In the genomic region with DNA sequence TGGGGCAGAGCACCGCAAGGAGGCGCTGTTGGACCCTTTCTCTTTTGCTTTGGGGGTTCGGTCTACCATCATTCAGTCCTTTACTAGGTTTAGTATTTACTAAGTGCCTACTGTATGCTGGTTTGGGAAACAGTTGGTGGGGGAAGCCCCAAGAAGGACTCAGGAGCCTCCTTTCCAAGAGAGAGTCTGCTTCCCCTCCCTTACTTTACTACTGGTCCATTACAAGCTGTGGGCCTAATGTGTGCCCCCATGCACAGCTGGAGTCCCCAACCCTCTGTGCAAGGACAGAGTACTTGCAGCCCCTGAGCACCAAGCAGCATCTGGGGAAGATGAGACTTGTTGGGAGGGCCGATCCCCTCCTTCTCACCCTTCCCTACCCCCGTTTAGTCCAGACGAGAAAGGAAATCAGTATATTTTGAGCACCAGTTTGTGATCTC, we compare ENCODE assay signal across 8 cellular contexts. TPM values are rescaled to one million over a fixed set of nuclear protein-coding genes. Genes with fewer than 3 reads are reported as not detected.
DNase-seq lines count a peak whose midpoint lies in the region; ATAC-seq, FAIRE-seq and TF ChIP-seq lines count a peak whose summit lies in the region.

No MANE protein-coding gene starts in this region.

- peaks cover 59% of the 10 kb centered on the region for H3K4me1 ChIP-seq in DND-41 (ENCODE audit: insufficient read depth, low read length)
- peaks cover 8% of the 10 kb centered on the region for H3K4me1 ChIP-seq in effector memory CD4-positive, alpha-beta T cell (ENCODE audit: control insufficient read depth, insufficient read depth, low read length, poor library complexity, severe bottlenecking)

- H3K36me3 ChIP-seq in DND-41 (ENCODE audit: insufficient read depth, low read length): peaks cover 3% of the 10 kb centered on the region
- H3K36me3 ChIP-seq in effector memory CD4-positive, alpha-beta T cell (ENCODE audit: control insufficient read depth, insufficient read depth, low read length): no peaks in the 10 kb centered on the region

- no peaks in the 10 kb centered on the region for H3K27me3 Mint-ChIP-seq in naive B cell

- peaks cover 30 to 45% (median 40%) of the 10 kb centered on the region in 3 donors for H3K4me1 Mint-ChIP-seq in naive B cell

- no peaks in the 10 kb centered on the region for H3K27me3 ChIP-seq in DND-41 (ENCODE audit: insufficient read depth, low read length, poor library complexity)
- H3K27me3 ChIP-seq in effector memory CD4-positive, alpha-beta T cell (replicated peaks; ENCODE audit: control insufficient read depth, insufficient read depth, low read length, poor library complexity, severe bottlenecking): no peaks in the 10 kb centered on the region

- H3K79me2 ChIP-seq in DND-41 (ENCODE audit: insufficient read depth, low read length): peaks cover 46% of the 10 kb centered on the region

- H2AFZ ChIP-seq in DND-41 (ENCODE audit: low read depth, low read length): peak overlapping the region; percentile 96

- peak overlapping the region; percentile 95 for H3K4me2 ChIP-seq in DND-41 (ENCODE audit: insufficient read depth, low read length)

- H3K36me3 Mint-ChIP-seq in naive B cell: peaks cover 0 to 7% of the 10 kb centered on the region in 2 donors

- peak overlapping the region; percentile 88 to 99 (median 97) for H3K27ac Mint-ChIP-seq in naive B cell

- DNase-seq in DND-41 (peak; percentile 90), KG1 (lab: John Stamatoyannopoulos, UW) (peak; percentile 92), naive B cell (peak; percentile 83), superior temporal gyrus (ENCODE audit: extremely low spot score) (peak; percentile 93), H54 (ENCODE audit: insufficient read length, low spot score) (no peak)
- DNase-seq in activated CD4-positive, CD25-positive, alpha-beta regulatory T cell treated with anti-CD3 and anti-CD28 coated beads, Interleukin-2, amount 50 U/mL, for 72 hours: peak; percentile 93
- peak in 1 of 3 donors; percentile 75 for DNase-seq in effector memory CD4-positive, alpha-beta T cell

- ATAC-seq in DND-41 (ENCODE audit: insufficient read depth, low read depth): peak; percentile 25
- ATAC-seq in GM21528 (IDR thresholded peaks at IDR 0.05; ENCODE audit: low FRiP score, unreplicated experiment): peak; percentile 11
- ATAC-seq in naive B cell (ENCODE audit: low read depth in 2 of 2): peak; percentile 7 to 10

- peak overlapping the region; percentile 93 for H3K27ac ChIP-seq in DND-41 (ENCODE audit: low read length)
- peak overlapping the region; percentile 92 for H3K27ac ChIP-seq in effector memory CD4-positive, alpha-beta T cell (ENCODE audit: insufficient read depth, low read length, poor library complexity, severe bottlenecking)

- peak overlapping the region; percentile 89 for H3K9ac ChIP-seq in DND-41 (ENCODE audit: low read depth, low read length)

- H3K4me3 Mint-ChIP-seq in naive B cell: peak overlapping the region; percentile 96 to 100 (median 99)

- FAIRE-seq in H54 (lab: Jason Lieb, UNC): no peak

- H3K9me3 ChIP-seq in DND-41 (ENCODE audit: insufficient read depth, low read length, severe bottlenecking): no peaks in the 10 kb centered on the region
- H3K9me3 ChIP-seq in effector memory CD4-positive, alpha-beta T cell (ENCODE audit: control insufficient read depth, low read length): no peaks in the 10 kb centered on the region

- H4K20me1 ChIP-seq in DND-41 (ENCODE audit: insufficient read depth, low read length): no peaks in the 10 kb centered on the region

- TF ChIP-seq CTCF in DND-41 (IDR thresholded peaks at IDR 0.05; ENCODE audit: borderline replicate concordance, extremely low read depth, low read length, poor library complexity, severe bottlenecking): peak; percentile 98

- H3K4me3 ChIP-seq in DND-41 (ENCODE audit: low read depth in 1 of 2, low read length in 2 of 2): peak overlapping the region; percentile 80 to 82; a peak in 3 of 4 replicates
- H3K4me3 ChIP-seq in effector memory CD4-positive, alpha-beta T cell (ENCODE audit: insufficient read depth, low read depth, low read length, poor library complexity, severe bottlenecking): peak overlapping the region; percentile 89

- no peaks in the 10 kb centered on the region for H3K9me3 Mint-ChIP-seq in naive B cell

- no peak for TF ChIP-seq POLR2A in H54 (IDR thresholded peaks at IDR 0.05; ENCODE audit: low read depth, low read length)

RNA-seq across cellular contexts. Expression of a gene that starts 0.9 kb away (rescaled TPM):
- 100 to 1,000 TPM; 182 to 310 (median 219) TPM for polyA plus RNA-seq in naive B cell (ENCODE audit: low read depth in 6 of 6)

RNA-seq across cellular contexts. Expression of a gene that starts 29.1 kb away (rescaled TPM):
- under 1 TPM in 1 of 6 donors, not detected in 5; 0.82 TPM for polyA plus RNA-seq in naive B cell (ENCODE audit: low read depth in 6 of 6)

RNA-seq across cellular contexts. Expression of a gene that starts 31.0 kb away (rescaled TPM):
- under 1 TPM in 3 of 6 donors, not detected in 3; 0.18 to 0.40 (median 0.34) TPM for polyA plus RNA-seq in naive B cell (ENCODE audit: low read depth in 6 of 6)

RNA-seq across cellular contexts. Expression of a gene that starts 37.8 kb away (rescaled TPM):
- polyA plus RNA-seq in naive B cell (ENCODE audit: low read depth in 6 of 6): 100 to 1,000 TPM in 1 of 6 donors, 10 to 100 TPM in 5; 64.9 to 105 (median 79.9) TPM

RNA-seq across cellular contexts. Expression of a gene that starts 52.8 kb away (rescaled TPM):
- polyA plus RNA-seq in naive B cell (ENCODE audit: low read depth in 6 of 6): 10 to 100 TPM in 1 of 6 donors, 1 to 10 TPM in 5; 3.2 to 10.9 (median 4.6) TPM
